In the genomic region with DNA sequence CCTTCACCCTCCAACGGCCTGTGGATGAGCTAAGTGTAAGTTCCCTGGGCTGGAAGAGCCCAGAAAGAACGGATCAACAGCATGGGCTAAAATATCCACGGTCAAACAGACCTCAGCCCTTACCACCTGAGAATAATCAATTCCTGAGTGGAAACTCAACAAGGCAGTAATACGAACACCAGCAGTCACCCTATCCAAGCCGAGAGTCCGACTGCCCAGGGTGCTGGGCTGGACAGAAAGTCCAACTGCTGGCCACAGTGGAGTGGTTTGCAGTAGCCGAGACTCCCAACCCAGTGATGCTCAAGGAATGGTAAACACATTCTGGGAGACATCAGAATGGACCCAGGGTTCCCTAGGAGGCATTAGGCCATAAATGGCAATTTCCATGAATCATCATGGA, we compare ENCODE assay signal across 1 cellular context.
TF ChIP-seq lines count a peak whose summit lies in the region.

No MANE protein-coding gene starts in this region.

TF ChIP-seq in WTC11, 78 proteins besides CTCF, POLR2A, EP300 and RAD21 (continued from another document):
- TF ChIP-seq, protein P1, sequence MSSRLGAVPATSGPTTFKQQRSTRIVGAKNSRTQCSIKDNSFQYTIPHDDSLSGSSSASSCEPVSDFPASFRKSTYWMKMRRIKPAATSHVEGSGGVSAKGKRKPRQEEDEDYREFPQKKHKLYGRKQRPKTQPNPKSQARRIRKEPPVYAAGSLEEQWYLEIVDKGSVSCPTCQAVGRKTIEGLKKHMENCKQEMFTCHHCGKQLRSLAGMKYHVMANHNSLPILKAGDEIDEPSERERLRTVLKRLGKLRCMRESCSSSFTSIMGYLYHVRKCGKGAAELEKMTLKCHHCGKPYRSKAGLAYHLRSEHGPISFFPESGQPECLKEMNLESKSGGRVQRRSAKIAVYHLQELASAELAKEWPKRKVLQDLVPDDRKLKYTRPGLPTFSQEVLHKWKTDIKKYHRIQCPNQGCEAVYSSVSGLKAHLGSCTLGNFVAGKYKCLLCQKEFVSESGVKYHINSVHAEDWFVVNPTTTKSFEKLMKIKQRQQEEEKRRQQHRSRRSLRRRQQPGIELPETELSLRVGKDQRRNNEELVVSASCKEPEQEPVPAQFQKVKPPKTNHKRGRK (CRISPR knock-in tag; IDR thresholded peaks at IDR 0.05; ENCODE audit: borderline replicate concordance) = no peak
- TF ChIP-seq TCF7 (CRISPR knock-in tag; IDR thresholded peaks at IDR 0.05; ENCODE audit: low read depth) (no peak), NR1H2 (CRISPR knock-in tag; IDR thresholded peaks at IDR 0.05) (no peak), OVOL2 (CRISPR knock-in tag; IDR thresholded peaks at IDR 0.05; ENCODE audit: borderline replicate concordance) (no peak), FOXJ3 (CRISPR knock-in tag; IDR thresholded peaks at IDR 0.05; ENCODE audit: borderline replicate concordance) (no peak), ZNF232 (CRISPR knock-in tag; IDR thresholded peaks at IDR 0.05) (no peak)
- TF ChIP-seq, protein P2, sequence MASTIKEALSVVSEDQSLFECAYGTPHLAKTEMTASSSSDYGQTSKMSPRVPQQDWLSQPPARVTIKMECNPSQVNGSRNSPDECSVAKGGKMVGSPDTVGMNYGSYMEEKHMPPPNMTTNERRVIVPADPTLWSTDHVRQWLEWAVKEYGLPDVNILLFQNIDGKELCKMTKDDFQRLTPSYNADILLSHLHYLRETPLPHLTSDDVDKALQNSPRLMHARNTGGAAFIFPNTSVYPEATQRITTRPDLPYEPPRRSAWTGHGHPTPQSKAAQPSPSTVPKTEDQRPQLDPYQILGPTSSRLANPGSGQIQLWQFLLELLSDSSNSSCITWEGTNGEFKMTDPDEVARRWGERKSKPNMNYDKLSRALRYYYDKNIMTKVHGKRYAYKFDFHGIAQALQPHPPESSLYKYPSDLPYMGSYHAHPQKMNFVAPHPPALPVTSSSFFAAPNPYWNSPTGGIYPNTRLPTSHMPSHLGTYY (CRISPR knock-in tag; IDR thresholded peaks at IDR 0.05) = no peak
- TF ChIP-seq, protein P3, sequence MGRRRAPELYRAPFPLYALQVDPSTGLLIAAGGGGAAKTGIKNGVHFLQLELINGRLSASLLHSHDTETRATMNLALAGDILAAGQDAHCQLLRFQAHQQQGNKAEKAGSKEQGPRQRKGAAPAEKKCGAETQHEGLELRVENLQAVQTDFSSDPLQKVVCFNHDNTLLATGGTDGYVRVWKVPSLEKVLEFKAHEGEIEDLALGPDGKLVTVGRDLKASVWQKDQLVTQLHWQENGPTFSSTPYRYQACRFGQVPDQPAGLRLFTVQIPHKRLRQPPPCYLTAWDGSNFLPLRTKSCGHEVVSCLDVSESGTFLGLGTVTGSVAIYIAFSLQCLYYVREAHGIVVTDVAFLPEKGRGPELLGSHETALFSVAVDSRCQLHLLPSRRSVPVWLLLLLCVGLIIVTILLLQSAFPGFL (CRISPR knock-in tag; IDR thresholded peaks at IDR 0.05; ENCODE audit: borderline replicate concordance) = no peak
- TF ChIP-seq, protein P4, sequence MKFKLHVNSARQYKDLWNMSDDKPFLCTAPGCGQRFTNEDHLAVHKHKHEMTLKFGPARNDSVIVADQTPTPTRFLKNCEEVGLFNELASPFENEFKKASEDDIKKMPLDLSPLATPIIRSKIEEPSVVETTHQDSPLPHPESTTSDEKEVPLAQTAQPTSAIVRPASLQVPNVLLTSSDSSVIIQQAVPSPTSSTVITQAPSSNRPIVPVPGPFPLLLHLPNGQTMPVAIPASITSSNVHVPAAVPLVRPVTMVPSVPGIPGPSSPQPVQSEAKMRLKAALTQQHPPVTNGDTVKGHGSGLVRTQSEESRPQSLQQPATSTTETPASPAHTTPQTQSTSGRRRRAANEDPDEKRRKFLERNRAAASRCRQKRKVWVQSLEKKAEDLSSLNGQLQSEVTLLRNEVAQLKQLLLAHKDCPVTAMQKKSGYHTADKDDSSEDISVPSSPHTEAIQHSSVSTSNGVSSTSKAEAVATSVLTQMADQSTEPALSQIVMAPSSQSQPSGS (CRISPR knock-in tag; IDR thresholded peaks at IDR 0.05; ENCODE audit: borderline replicate concordance, low read depth) = no peak
